26 cellular contexts compared by ENCODE assay signal in genomic region chr12:5587701-5588100, GRCh38.
DNase-seq lines count a peak whose midpoint lies in the region; TF ChIP-seq lines count a peak whose summit lies in the region.
"Had no signal": no experiment of that assay in that cellular context is flagged by ENCODE, and none has a peak within 500 bp of the region (broad histone marks: within the 10 kb centered on the region; RNA-seq: fewer than 3 reads in every experiment).

No MANE protein-coding gene starts in this region.

- H3K27ac ChIP-seq in HUES48 (ENCODE audit: low read depth, low read length) = peak overlapping the region; percentile 40
- H3K27ac ChIP-seq in WERI-Rb-1 = peak overlapping the region; percentile 79
- peak overlapping the region; percentile 44 for H3K27ac ChIP-seq in skeletal muscle tissue (ENCODE audit: low read depth, low read length)
- no peak overlapping the region for H3K27ac ChIP-seq in GM23248
- no peak overlapping the region for H3K27ac ChIP-seq in Karpas-422 (ENCODE audit: low read length)
- H3K27ac ChIP-seq: breast epithelium, left lung, neutrophil, Peyer's patch, right lobe of liver, thyroid gland had no signal

- H3K4me3 ChIP-seq in HUES48 (ENCODE audit: low read depth, low read length) = no peak overlapping the region
- H3K4me3 ChIP-seq in WERI-Rb-1 (ENCODE audit: low read depth, low read length) = no peak overlapping the region
- H3K4me3 ChIP-seq in skeletal muscle tissue (ENCODE audit: low read length in 3 of 3) = no peak overlapping the region
- H3K4me3 ChIP-seq in GM23248 = no peak overlapping the region
- no peak overlapping the region for H3K4me3 ChIP-seq in Karpas-422 (ENCODE audit: low read length)
- H3K4me3 ChIP-seq: breast epithelium, gastrocnemius medialis, GM12878, left lung, Peyer's patch, right lobe of liver, thyroid gland had no signal

- H3F3A ChIP-seq in GM23248 (ENCODE audit: insufficient read depth) = no peaks in the 10 kb centered on the region

- H3K9me3 ChIP-seq in HUES48 (ENCODE audit: control insufficient read depth, insufficient read depth, low read length) (no peaks in the 10 kb centered on the region), WERI-Rb-1 (ENCODE audit: severe bottlenecking) (no peaks in the 10 kb centered on the region), skeletal muscle tissue (ENCODE audit: control insufficient read depth in 3 of 3, low read length in 3 of 3) (no peaks in the 10 kb centered on the region), GM23248 (ENCODE audit: low read depth) (no peaks in the 10 kb centered on the region), Karpas-422 (ENCODE audit: low read length) (no peaks in the 10 kb centered on the region)
- H3K9me3 ChIP-seq: BE2C, breast epithelium, gastrocnemius medialis, left lung, neutrophil, Peyer's patch, right lobe of liver, thyroid gland had no signal

- H3K36me3 ChIP-seq in HUES48 (ENCODE audit: control insufficient read depth, insufficient read depth, low read length) (no peaks in the 10 kb centered on the region), WERI-Rb-1 (peaks cover 18% of the 10 kb centered on the region), skeletal muscle tissue (ENCODE audit: control insufficient read depth in 3 of 3, insufficient read depth in 3 of 3, low read length in 3 of 3) (no peaks in the 10 kb centered on the region), GM23248 (ENCODE audit: low read depth) (no peaks in the 10 kb centered on the region), Karpas-422 (ENCODE audit: insufficient read depth, low read length) (no peaks in the 10 kb centered on the region)
- H3K36me3 ChIP-seq: BE2C, breast epithelium, gastrocnemius medialis, left lung, neutrophil, Peyer's patch, right lobe of liver, thyroid gland had no signal

- DNase-seq in WERI-Rb-1 (peak; percentile 89), islet precursor cell (peak; percentile 41), GM23248 (no peak), Karpas-422 (no peak), dedifferentiated amniotic fluid mesenchymal stem cell (ENCODE audit: extremely low spot score) (no peak)
- DNase-seq: activated effector memory CD4-positive, alpha-beta T cell treated with Interleukin-2 at 50 U/mL for 16 hours; BE2C; CD8-positive, alpha-beta T cell; gastrocnemius medialis; immature natural killer cell; left lung; NCI-H1092; NCI-H187; NCI-H526 treated with DMSO at 0.1 percent for 48 hours; Peyer's patch; posterior cingulate gyrus; right lobe of liver; SHP77; stimulated activated CD4-positive, alpha-beta T cell treated with anti-CD3 and anti-CD28 coated beads, Interleukin-12 subunit alpha, Interleukin-12 subunit beta, amount 100 ng/mL, for 4 hours; stimulated activated CD4-positive, alpha-beta T cell treated with anti-CD3 and anti-CD28 coated beads, Interleukin-4, amount 100 ng/mL, for 24 hours; thyroid gland had no signal

- H2AFZ ChIP-seq in GM23248 = no peak overlapping the region
- no peak overlapping the region for H2AFZ ChIP-seq in Karpas-422 (ENCODE audit: low read length)

- no peaks in the 10 kb centered on the region for H4K20me1 ChIP-seq in GM23248 (ENCODE audit: insufficient read depth)
- H4K20me1 ChIP-seq in Karpas-422 (ENCODE audit: insufficient read depth, low read depth, low read length) = no peaks in the 10 kb centered on the region

- peaks cover 30% of the 10 kb centered on the region for H3K4me1 ChIP-seq in HUES48 (ENCODE audit: control insufficient read depth, insufficient read depth, low read length)
- peaks cover 0 to 12% (median 4%) of the 10 kb centered on the region in 3 donors for H3K4me1 ChIP-seq in skeletal muscle tissue (ENCODE audit: control insufficient read depth in 3 of 3, insufficient read depth in 3 of 3, low read length in 3 of 3)
- H3K4me1 ChIP-seq in GM23248 (ENCODE audit: insufficient read depth) = peaks cover 16% of the 10 kb centered on the region
- H3K4me1 ChIP-seq in Karpas-422 (ENCODE audit: low read length) = no peaks in the 10 kb centered on the region
- H3K4me1 ChIP-seq: BE2C, breast epithelium, left lung, Peyer's patch, right lobe of liver had no signal

- no peak overlapping the region for H3K9ac ChIP-seq in HUES48 (ENCODE audit: low read depth, low read length)
- H3K9ac ChIP-seq in skeletal muscle tissue (ENCODE audit: low read depth in 1 of 3, low read length in 3 of 3) = no peak overlapping the region
- no peak overlapping the region for H3K9ac ChIP-seq in GM23248
- no peak overlapping the region for H3K9ac ChIP-seq in Karpas-422 (ENCODE audit: low read length)

- H3K4me2 ChIP-seq in GM23248 (ENCODE audit: unreplicated experiment) = no peak overlapping the region
- H3K4me2 ChIP-seq in Karpas-422 (ENCODE audit: low read depth, low read length, poor library complexity, severe bottlenecking) = no peak overlapping the region

- WGBS in GM23248 (ENCODE audit: low coverage in 1 of 2, low lambda C conversion rate in 2 of 2, missing lambda C conversion rate in 2 of 2), 2 experiments = 68% methylated on average over 5 of the region's 5 CpGs

- in situ Hi-C loops in GM23248 (cut with MboI) = no loop called here

- H3K9me2 ChIP-seq in GM23248 (ENCODE audit: insufficient read depth) = no peaks in the 10 kb centered on the region
- H3K9me2 ChIP-seq in Karpas-422 (replicated peaks; ENCODE audit: insufficient read depth, low read length) = no peaks in the 10 kb centered on the region

- no peaks in the 10 kb centered on the region for H3K27me3 ChIP-seq in HUES48 (ENCODE audit: control insufficient read depth, insufficient read depth, low read length)
- no peaks in the 10 kb centered on the region for H3K27me3 ChIP-seq in WERI-Rb-1 (ENCODE audit: insufficient read depth, low read depth, severe bottlenecking)
- H3K27me3 ChIP-seq in skeletal muscle tissue (ENCODE audit: control insufficient read depth in 3 of 3, insufficient read depth in 3 of 3, low read length in 3 of 3) = peaks cover 0 to 7% (median 0%) of the 10 kb centered on the region in 3 donors
- no peaks in the 10 kb centered on the region for H3K27me3 ChIP-seq in GM23248 (replicated peaks; ENCODE audit: insufficient read depth)
- no peaks in the 10 kb centered on the region for H3K27me3 ChIP-seq in Karpas-422 (ENCODE audit: low read length)
- H3K27me3 ChIP-seq: breast epithelium, gastrocnemius medialis, left lung, neutrophil, Peyer's patch, right lobe of liver, thyroid gland had no signal

- no peak for TF ChIP-seq CTCF in WERI-Rb-1 (IDR thresholded peaks at IDR 0.05; ENCODE audit: low read depth, low read length)

- H3K79me2 ChIP-seq in GM23248 (ENCODE audit: insufficient read depth) (no peaks in the 10 kb centered on the region), Karpas-422 (ENCODE audit: low read length) (no peaks in the 10 kb centered on the region)

Comparison
In these comparisons a context has a peak if more than half of its experiments do, and no peak if none do; other contexts are left out.
1. H3K27ac ChIP-seq: peak in HUES48 (single experiment), WERI-Rb-1 (single experiment) and skeletal muscle tissue (single experiment); none in GM23248 (single experiment) and Karpas-422 (single experiment).
2. DNase-seq: peak in WERI-Rb-1 (single experiment) and islet precursor cell (single experiment); none in GM23248 (single experiment), Karpas-422 (single experiment) and dedifferentiated amniotic fluid mesenchymal stem cell (single experiment).